ENCODE assay signal across 7 cellular contexts in genomic region chr3:72161285-72161684, GRCh38.
DNase-seq lines count a peak whose midpoint lies in the region; ATAC-seq, FAIRE-seq and TF ChIP-seq lines count a peak whose summit lies in the region.
"Not testable (repeated sequence)": the region's sequence is repeated elsewhere in the genome, so short reads cannot be mapped to it uniquely, and the experiment has no call there.

No MANE protein-coding gene starts in this region.

- H3K9me2 ChIP-seq in DOHH2 (replicated peaks; ENCODE audit: control insufficient read depth, low read length), result not testable (repeated sequence)

- H3K36me3 ChIP-seq in BLaER1; HEK293 (ENCODE audit: control insufficient read depth in 2 of 2, insufficient read depth in 1 of 2, low read length in 2 of 2); K562 (ENCODE audit: control insufficient read depth, insufficient read depth, low read length): not testable (repeated sequence)
- H3K36me3 ChIP-seq in DOHH2 (ENCODE audit: control insufficient read depth, low read length), result peaks cover 57% of the 10 kb centered on the region

- peaks cover 12% of the 10 kb centered on the region; the same call in 1 of the 2 replicates for H4K20me1 ChIP-seq in BLaER1
- not testable (repeated sequence) for H4K20me1 ChIP-seq in DOHH2 (ENCODE audit: control insufficient read depth, insufficient read depth, low read depth, low read length); K562 (replicated peaks; ENCODE audit: control insufficient read depth, insufficient read depth, low read length)

- WGBS in K562 (ENCODE audit: insufficient coverage, low coverage, missing lambda C conversion rate), result 90% methylated on average over 3 of the region's 3 CpGs

- not testable (repeated sequence) for H3K27ac ChIP-seq in BLaER1; HEK293 (ENCODE audit: extremely low read depth, low read depth, low read length); K562 (ENCODE audit: extremely low read depth, low read depth, low read length)
- H3K27ac ChIP-seq in DOHH2 (ENCODE audit: low read depth, low read length), result peak overlapping the region; percentile 100

- not testable (repeated sequence) for H3K27me3 ChIP-seq in BLaER1; DOHH2 (ENCODE audit: control insufficient read depth, low read length); K562 (ENCODE audit: control insufficient read depth in 2 of 2, insufficient read depth in 2 of 2, low read length in 2 of 2)

- not testable (repeated sequence) for TF ChIP-seq EP300 in K562 (IDR thresholded peaks at IDR 0.05; ENCODE audit: low read length)

- in situ Hi-C loops in K562 (cut with MboI), result not testable (repeated sequence)

- not testable (repeated sequence) for DNase-seq in GM12891 (ENCODE audit: insufficient read length, low spot score); GM12892 (ENCODE audit: insufficient read length); K562 (ENCODE audit: extremely low read depth in 1 of 4, low spot score in 3 of 4)

- peak; percentile 66 for FAIRE-seq in GM12891 (lab: Jason Lieb, UNC)
- peak; percentile 40 for FAIRE-seq in GM12892 (lab: Jason Lieb, UNC)
- FAIRE-seq in K562 (lab: Jason Lieb, UNC), result not testable (repeated sequence)

- not testable (repeated sequence) for H3K4me3 ChIP-seq in BLaER1; HEK293 (ENCODE audit: low read depth, low read length); K562
- peak overlapping the region; percentile 88 for H3K4me3 ChIP-seq in DOHH2 (ENCODE audit: low read length)

- CTCF ChIA-PET in HEK293 (lab: Yijun Ruan, JAX); K562 (lab: Yijun Ruan, JAX; ENCODE audit: low intra/inter-chr PET ratio): not testable (repeated sequence)

- intact Hi-C loops in K562 (cut with micrococcal nuclease), result loop anchor here (5.0 kb wide), 2 partner anchors 74 to 106 kb away; no protein-coding TSS in a partner anchor

- TF ChIP-seq RAD21 in K562 (CRISPR knock-in tag; conservative IDR thresholded peaks at IDR 0.05 in 1 of 2, IDR thresholded peaks at IDR 0.05 in 1 of 2), result not testable (repeated sequence)

- BruUV-seq in K562 (replicated peaks; lab: Mats Ljungman, UMichigan), result not testable (repeated sequence)

- H2AFZ ChIP-seq in K562 (ENCODE audit: low read depth, low read length), result not testable (repeated sequence)

- H3K9ac ChIP-seq in BLaER1; K562 (ENCODE audit: insufficient read depth in 1 of 2, low read depth in 2 of 2, low read length in 2 of 2): not testable (repeated sequence)

- H3K4me1 ChIP-seq in BLaER1, result peaks cover 52% of the 10 kb centered on the region
- peaks cover 90% of the 10 kb centered on the region for H3K4me1 ChIP-seq in DOHH2 (ENCODE audit: control insufficient read depth, low read length)
- H3K4me1 ChIP-seq in HEK293 (ENCODE audit: control insufficient read depth, insufficient read depth, low read length), result not testable (repeated sequence)
- peaks cover 18 to 51% of the 10 kb centered on the region in 2 experiments; a peak in 4 of 5 replicates for H3K4me1 ChIP-seq in K562 (replicated peaks in 1 of 2; ENCODE audit: control insufficient read depth in 2 of 2, insufficient read depth in 2 of 2, low read length in 2 of 2)

- H3K9me1 ChIP-seq in K562 (ENCODE audit: control insufficient read depth, insufficient read depth, low read length), result not testable (repeated sequence)

- TF ChIP-seq CTCF in DOHH2 (IDR thresholded peaks at IDR 0.05; ENCODE audit: low read depth, low read length, poor library complexity, severe bottlenecking); HEK293 (tag by site-specific recombination; IDR thresholded peaks at IDR 0.05); K562 (IDR thresholded peaks at IDR 0.05 in 2 of 3, conservative IDR thresholded peaks at IDR 0.05 in 1 of 3; ENCODE audit: insufficient read depth in 2 of 3, low read depth in 1 of 3, low read length in 3 of 3): not testable (repeated sequence)

- peaks cover 60% of the 10 kb centered on the region for H3K79me2 ChIP-seq in DOHH2 (ENCODE audit: control insufficient read depth, low read length)
- H3K79me2 ChIP-seq in K562 (ENCODE audit: control insufficient read depth, insufficient read depth, low read length), result not testable (repeated sequence)

- H3F3A ChIP-seq in DOHH2 (ENCODE audit: control insufficient read depth, insufficient read depth), result peaks cover 51% of the 10 kb centered on the region

- not testable (repeated sequence) for ATAC-seq in SK-N-SH treated with all-trans-retinoic acid at 6 μM for 48 hours, K562

- TF ChIP-seq POLR2A in GM12891 (IDR thresholded peaks at IDR 0.05; ENCODE audit: low read depth, low read length); GM12892 (IDR thresholded peaks at IDR 0.05; ENCODE audit: low read depth, low read length); K562 (conservative IDR thresholded peaks at IDR 0.05): not testable (repeated sequence)

- H3K4me2 ChIP-seq in BLaER1, result peak overlapping the region; percentile 87
- peak overlapping the region; percentile 99 for H3K4me2 ChIP-seq in DOHH2 (ENCODE audit: low read length)
- H3K4me2 ChIP-seq in K562 (ENCODE audit: insufficient read depth, low read length), result not testable (repeated sequence)

- not testable (repeated sequence) for H3K9me3 ChIP-seq in BLaER1; DOHH2 (ENCODE audit: control insufficient read depth, insufficient read depth, low read length); HEK293 (ENCODE audit: control insufficient read depth, insufficient read depth, low read depth, low read length); K562 (replicated peaks; ENCODE audit: control insufficient read depth, insufficient read depth, low read depth, low read length)

- POLR2A ChIA-PET in HEK293 (lab: Yijun Ruan, JAX); K562 (lab: Yijun Ruan, JAX): not testable (repeated sequence)

TF ChIP-seq in SK-N-SH treated with all-trans-retinoic acid at 6 μM for 48 hours, 23 proteins besides CTCF, POLR2A, EP300 and RAD21:
- 0 out of 2 replicates have a peak, but pooled peaks have one; percentile 56 for TF ChIP-seq ZNF8 (CRISPR knock-in tag; IDR thresholded peaks at IDR 0.05)

TF ChIP-seq in K562, 482 proteins besides CTCF, POLR2A, EP300 and RAD21:
- TF ChIP-seq BCOR (IDR thresholded peaks at IDR 0.05), result 0 out of 2 replicates have a peak, but pooled peaks have one; percentile 57
- TF ChIP-seq ZNF146 (CRISPR knock-in tag; IDR thresholded peaks at IDR 0.05; ENCODE audit: unreplicated experiment), result peak; percentile 95
